In the genomic region with DNA sequence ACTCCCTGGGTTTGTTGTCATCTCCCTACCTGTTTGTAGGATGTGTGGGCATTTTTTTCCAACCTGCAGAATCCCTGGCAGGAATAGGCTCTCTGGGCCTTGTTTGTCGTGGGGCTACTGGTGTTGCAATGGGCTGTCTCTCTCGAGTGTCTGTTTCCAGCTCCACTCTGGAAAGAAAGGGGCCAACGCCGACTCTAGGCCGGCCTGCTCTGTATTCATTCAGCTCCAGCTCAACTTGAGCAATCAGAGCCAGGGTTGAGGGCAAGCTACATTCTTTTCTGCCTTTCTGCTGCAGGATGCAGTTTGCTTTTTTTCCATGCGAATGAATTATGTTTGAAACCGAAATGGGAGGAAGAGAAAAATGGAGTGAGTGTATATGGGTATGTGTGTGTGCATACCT, we compare ENCODE assay signal across 11 cellular contexts. TPM values are rescaled to one million over a fixed set of nuclear protein-coding genes. Genes with fewer than 3 reads are reported as not detected.
A peak's percentile ranks its signal among the peaks of the same experiment; 100 is the strongest.
DNase-seq lines count a peak whose midpoint lies in the region; ATAC-seq and TF ChIP-seq lines count a peak whose summit lies in the region.
"Had no signal": no experiment of that assay in that cellular context is flagged by ENCODE, and none has a peak within 500 bp of the region (broad histone marks: within the 10 kb centered on the region; RNA-seq: fewer than 3 reads in every experiment).

No MANE protein-coding gene starts in this region.

- H3K36me3 ChIP-seq in CD4-positive, alpha-beta memory T cell (ENCODE audit: insufficient read depth, low read length), result no peaks in the 10 kb centered on the region
- peaks cover 6 to 37% of the 10 kb centered on the region in 2 donors for H3K36me3 ChIP-seq in psoas muscle (ENCODE audit: insufficient read depth in 1 of 2, low read depth in 1 of 2)

- H3K4me1 ChIP-seq in CD4-positive, alpha-beta memory T cell (ENCODE audit: insufficient read depth, low read length), result peaks cover 10% of the 10 kb centered on the region
- peaks cover 60% of the 10 kb centered on the region for H3K4me1 ChIP-seq in psoas muscle

- no peaks in the 10 kb centered on the region for H3K27me3 ChIP-seq in CD4-positive, alpha-beta memory T cell (ENCODE audit: insufficient read depth, low read length)
- H3K27me3 ChIP-seq in psoas muscle (ENCODE audit: insufficient read depth in 3 of 3, low read length in 2 of 3), result no peaks in the 10 kb centered on the region

- TF ChIP-seq CTCF in psoas muscle (IDR thresholded peaks at IDR 0.05), result no peak

- no peaks in the 10 kb centered on the region for H3K9me3 ChIP-seq in CD4-positive, alpha-beta memory T cell (ENCODE audit: control insufficient read depth in 1 of 2, low read length in 2 of 2)
- no peaks in the 10 kb centered on the region for H3K9me3 ChIP-seq in psoas muscle

- intact Hi-C loops in CD4-positive, alpha-beta memory T cell (cut with micrococcal nuclease), result no loop called here
- intact Hi-C loops in left ventricle myocardium superior (cut with micrococcal nuclease), result no loop called here
- intact Hi-C loops in psoas muscle (cut with DNase I), result loop anchor here in 1 of 2 donors (5.0 kb wide), 3 partner anchors 42 to 132 kb away; no protein-coding TSS in a partner anchor

- CTCF ChIA-PET in CD4-positive, alpha-beta memory T cell (lab: Charles Lee; ENCODE audit: partially characterized antibody), result no interaction called here

- H3K36me3 Mint-ChIP-seq in CD4-positive, alpha-beta memory T cell, result no peaks in the 10 kb centered on the region

- DNase-seq in CD4-positive, alpha-beta memory T cell, result no peak
- DNase-seq in left ventricle myocardium superior (peak; percentile 44), psoas muscle (peak; percentile 66 to 76), NOMO-1 (lab: John Stamatoyannopoulos, UW; ENCODE audit: unreplicated experiment in 2 of 2) (no peak), amniotic stem cell (lab: John Stamatoyannopoulos, UW) (no peak)
- DNase-seq: activated CD4-positive, CD25-positive, alpha-beta regulatory T cell; NCI-H345 had no signal

- POLR2A ChIA-PET in CD4-positive, alpha-beta memory T cell (lab: Charles Lee; ENCODE audit: partially characterized antibody), result no interaction called here

- H3K27ac Mint-ChIP-seq in CD4-positive, alpha-beta memory T cell, result no peak overlapping the region

- peak overlapping the region in 5 of 8 donors; percentile 28 to 57 (median 40) for H3K4me3 Mint-ChIP-seq in CD4-positive, alpha-beta memory T cell
- H3K4me3 Mint-ChIP-seq: central memory CD8-positive, alpha-beta T cell had no signal

- 11 to 37% (median 19%) methylated on average over 7 of the region's 7 CpGs for WGBS in psoas muscle, 3 donors

- H3K4me1 Mint-ChIP-seq in CD4-positive, alpha-beta memory T cell, result peaks cover 1 to 16% (median 3%) of the 10 kb centered on the region in 4 donors
- H3K4me1 Mint-ChIP-seq: central memory CD8-positive, alpha-beta T cell had no signal

- H3K27me3 Mint-ChIP-seq in CD4-positive, alpha-beta memory T cell, result peaks cover 17 to 21% of the 10 kb centered on the region in 2 donors

- no peak overlapping the region for H3K27ac ChIP-seq in CD4-positive, alpha-beta memory T cell (ENCODE audit: low read depth, low read length)
- peak overlapping the region; percentile 81 for H3K27ac ChIP-seq in angular gyrus (ENCODE audit: low read depth, low read length)
- peak overlapping the region; percentile 75 for H3K27ac ChIP-seq in psoas muscle

- H3K4me3 ChIP-seq in CD4-positive, alpha-beta memory T cell (ENCODE audit: low read length in 2 of 2), result no peak overlapping the region
- H3K4me3 ChIP-seq in psoas muscle, result peak overlapping the region; percentile 75

- H3K9me3 Mint-ChIP-seq in CD4-positive, alpha-beta memory T cell, result no peaks in the 10 kb centered on the region
- H3K9me3 Mint-ChIP-seq: central memory CD8-positive, alpha-beta T cell had no signal

- ATAC-seq in left ventricle myocardium superior (peak; percentile 8), psoas muscle (peak in 1 of 4 donors; percentile 24), HG02885 (IDR thresholded peaks at IDR 0.05; ENCODE audit: poor library complexity, unreplicated experiment) (no peak), HG03039 (IDR thresholded peaks at IDR 0.05; ENCODE audit: unreplicated experiment) (no peak)

RNA-seq across cellular contexts. Expression of a gene that starts 2.3 kb away (rescaled TPM):
- under 1 TPM; 0.78 to 0.79 TPM for total RNA-seq in CD4-positive, alpha-beta memory T cell
- polyA plus RNA-seq in CD4-positive, alpha-beta memory T cell, result under 1 TPM in 1 of 2 donors, not detected in 1; 0.20 TPM
- total RNA-seq in left ventricle myocardium superior, result 24.7 TPM
- 10 to 100 TPM; 11.0 to 49.6 (median 30.8) TPM for total RNA-seq in psoas muscle
- polyA plus RNA-seq in psoas muscle, result 10 to 100 TPM; 13.2 to 73.2 (median 49.9) TPM

Comparison
In these comparisons a context has a peak if more than half of its experiments do, and no peak if none do; other contexts are left out.
1. DNase-seq: peak in left ventricle myocardium superior (single experiment) and psoas muscle (2 of 2); none in CD4-positive, alpha-beta memory T cell (0 of 5), NOMO-1 (0 of 2) and amniotic stem cell (single experiment).
2. RNA of a gene that starts 2.3 kb away (total RNA-seq): 11.0 to 49.6 TPM in psoas muscle and 24.7 TPM in left ventricle myocardium superior (single experiment); 0.78 to 0.79 TPM in CD4-positive, alpha-beta memory T cell; every median in the first group is over 4 times any median in the second.